In genomic region chr3:111412656-111413055, GRCh38 we compare ENCODE assay signal across 28 cellular contexts.
"Had no signal": no experiment of that assay in that cellular context is flagged by ENCODE, and none has a peak within 500 bp of the region (broad histone marks: within the 10 kb centered on the region; RNA-seq: fewer than 3 reads in every experiment).

No MANE protein-coding gene starts in this region.

- H3K4me3 Mint-ChIP-seq: activated CD4-positive, alpha-beta memory T cell treated with anti-CD3 and anti-CD28 coated beads for 36 hours; activated CD8-positive, alpha-beta memory T cell treated with anti-CD3 and anti-CD28 coated beads, Interleukin-2, amount 10 ng/mL, durations not matched to agents 7 days and 5 days; activated T-helper 1 cell treated with anti-CD3 and anti-CD28 coated beads, Interleukin-12 subunit alpha, Interleukin-12 subunit beta, Interleukin-2, Interleukin-4 antibody, amounts not matched to agents 30 ng/mL and 10 ng/mL and 1 ng/mL, durations not matched to agents 14 hours and 24 hours and 36 hours; central memory CD8-positive, alpha-beta T cell; memory B cell; natural killer cell treated with Interleukin-12 subunit alpha and Interleukin-12 subunit beta and Interleukin-15 and Interleukin-18, amount 100 ng/mL, for 72 hours; stimulated activated naive CD8-positive, alpha-beta T cell treated with anti-CD3 and anti-CD28 coated beads, Interleukin-15, Interleukin-2, amounts not matched to agents 100 ng/mL and 50 ng/mL, for 24 hours; T-helper 2 cell treated with Interferon-gamma antibody and Interleukin-4, amounts not matched to agents 5 μg/mL and 100 μg/mL, for 36 hours had no signal

- H3K9me3 ChIP-seq: ascending aorta, esophagus squamous epithelium, gastroesophageal sphincter, neutrophil, ovary, prostate gland, right atrium auricular region, tibial nerve had no signal

- H3K9me3 Mint-ChIP-seq: activated CD4-positive, alpha-beta memory T cell treated with anti-CD3 and anti-CD28 coated beads for 36 hours; central memory CD8-positive, alpha-beta T cell; T-helper 2 cell treated with Interferon-gamma antibody and Interleukin-4, amounts not matched to agents 5 μg/mL and 100 μg/mL, for 36 hours had no signal

- H3K27me3 ChIP-seq: ascending aorta, brain microvascular endothelial cell, esophagus squamous epithelium, gastroesophageal sphincter, neutrophil, ovary, right atrium auricular region, spleen, tibial nerve had no signal

- H3K36me3 Mint-ChIP-seq: activated CD4-positive, alpha-beta memory T cell treated with anti-CD3 and anti-CD28 coated beads for 36 hours; activated CD8-positive, alpha-beta memory T cell treated with anti-CD3 and anti-CD28 coated beads, Interleukin-2, amount 10 ng/mL, durations not matched to agents 7 days and 5 days; memory B cell had no signal

- DNase-seq: activated CD4-positive, alpha-beta memory T cell treated with anti-CD3 and anti-CD28 coated beads for 36 hours; activated CD4-positive, alpha-beta T cell treated with anti-CD3 and anti-CD28 coated beads for 1 hour; activated CD8-positive, alpha-beta memory T cell treated with anti-CD3 and anti-CD28 coated beads, Interleukin-2, amount 10 ng/mL, durations not matched to agents 7 days and 5 days; activated gamma-delta T cell; activated T-cell treated with anti-CD3 and anti-CD28 coated beads for 4 hours; brain microvascular endothelial cell; effector memory CD4-positive, alpha-beta T cell; esophagus squamous epithelium; head of caudate nucleus; hypothalamus; left colon; ovary; spleen; stimulated activated CD4-positive, alpha-beta T cell treated with anti-CD3 and anti-CD28 coated beads, Interleukin-4, amount 100 ng/mL, for 1 hour had no signal

- H3K4me1 Mint-ChIP-seq: activated CD8-positive, alpha-beta memory T cell treated with anti-CD3 and anti-CD28 coated beads, Interleukin-2, amount 10 ng/mL, durations not matched to agents 7 days and 5 days; central memory CD8-positive, alpha-beta T cell; memory B cell had no signal

- H3K36me3 ChIP-seq: ascending aorta, brain microvascular endothelial cell, esophagus squamous epithelium, gastroesophageal sphincter, neutrophil, ovary, prostate gland, right atrium auricular region, spleen, tibial nerve had no signal

- H3K4me1 ChIP-seq: ascending aorta, esophagus squamous epithelium, gastroesophageal sphincter, prostate gland, right atrium auricular region, spleen, tibial nerve had no signal

- H3K27ac ChIP-seq: ascending aorta, brain microvascular endothelial cell, esophagus squamous epithelium, gastroesophageal sphincter, neutrophil, ovary, prostate gland, right atrium auricular region, spleen, tibial nerve, VCaP had no signal

- H3K27ac Mint-ChIP-seq: activated CD4-positive, alpha-beta memory T cell treated with anti-CD3 and anti-CD28 coated beads for 36 hours; activated CD8-positive, alpha-beta memory T cell treated with anti-CD3 and anti-CD28 coated beads, Interleukin-2, amount 10 ng/mL, durations not matched to agents 7 days and 5 days; activated naive CD4-positive, alpha-beta T cell treated with anti-CD3 and anti-CD28 coated beads, Interleukin-2, amount 50 U/mL, for 72 hours; activated T-helper 1 cell treated with anti-CD3 and anti-CD28 coated beads, Interleukin-12 subunit alpha, Interleukin-12 subunit beta, Interleukin-2, Interleukin-4 antibody, amounts not matched to agents 30 ng/mL and 10 ng/mL and 1 ng/mL, durations not matched to agents 14 hours and 24 hours and 36 hours; memory B cell; natural killer cell treated with Interleukin-12 subunit alpha and Interleukin-12 subunit beta and Interleukin-15 and Interleukin-18, amount 100 ng/mL, for 72 hours; stimulated activated naive CD8-positive, alpha-beta T cell treated with anti-CD3 and anti-CD28 coated beads, Interleukin-15, Interleukin-2, amounts not matched to agents 100 ng/mL and 50 ng/mL, for 24 hours; T-helper 2 cell treated with Interferon-gamma antibody and Interleukin-4, amounts not matched to agents 5 μg/mL and 100 μg/mL, for 36 hours had no signal

- H3K4me3 ChIP-seq: ascending aorta, esophagus squamous epithelium, gastroesophageal sphincter, ovary, prostate gland, right atrium auricular region, spleen, tibial nerve had no signal

- ATAC-seq: activated CD8-positive, alpha-beta memory T cell treated with anti-CD3 and anti-CD28 coated beads, Interleukin-2, amount 10 ng/mL, durations not matched to agents 7 days and 5 days; gastroesophageal sphincter; left colon; natural killer cell treated with Interleukin-12 subunit alpha and Interleukin-12 subunit beta and Interleukin-15 and Interleukin-18, amount 100 ng/mL, for 72 hours had no signal
